ENCODE assay signal across 8 cellular contexts in the genomic region with DNA sequence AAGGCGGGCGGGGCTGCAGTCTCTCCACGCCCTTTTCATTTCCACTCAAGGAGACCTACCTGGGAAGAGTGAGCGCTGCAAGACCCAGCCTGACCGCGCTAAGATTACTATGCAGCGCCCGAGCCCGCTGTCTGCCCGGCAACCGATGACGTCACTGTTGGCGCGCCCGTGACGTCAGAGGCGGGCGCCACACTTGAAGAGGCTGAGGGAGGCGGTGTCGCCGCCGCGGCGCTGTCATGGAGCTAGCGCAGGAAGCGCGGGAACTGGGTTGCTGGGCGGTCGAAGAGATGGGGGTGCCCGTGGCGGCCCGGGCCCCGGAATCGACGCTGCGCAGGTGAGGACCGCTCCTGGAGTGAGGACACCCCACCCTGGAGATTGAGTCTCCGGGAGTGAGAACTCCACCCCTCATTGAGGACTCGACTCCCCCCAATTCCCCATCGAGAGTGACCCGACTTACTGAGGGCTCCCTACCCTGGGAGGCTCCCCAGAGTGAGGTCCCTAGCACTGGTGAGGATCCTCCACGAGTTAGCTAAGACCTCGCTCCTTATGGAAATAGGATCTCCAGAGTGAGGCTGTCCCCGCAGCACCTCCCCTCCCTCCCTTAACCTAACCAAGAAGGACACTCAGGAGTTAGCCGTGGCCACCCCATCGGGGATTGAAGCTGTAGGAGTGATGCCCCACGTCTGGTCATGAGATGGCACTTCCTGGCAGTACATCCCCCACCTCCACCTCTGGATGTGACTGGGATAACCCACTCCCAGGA. TPM values are rescaled to one million over a fixed set of nuclear protein-coding genes. Genes with fewer than 3 reads are reported as not detected.
DNase-seq lines count a peak whose midpoint lies in the region; ATAC-seq and TF ChIP-seq lines count a peak whose summit lies in the region.

A gene with protein sequence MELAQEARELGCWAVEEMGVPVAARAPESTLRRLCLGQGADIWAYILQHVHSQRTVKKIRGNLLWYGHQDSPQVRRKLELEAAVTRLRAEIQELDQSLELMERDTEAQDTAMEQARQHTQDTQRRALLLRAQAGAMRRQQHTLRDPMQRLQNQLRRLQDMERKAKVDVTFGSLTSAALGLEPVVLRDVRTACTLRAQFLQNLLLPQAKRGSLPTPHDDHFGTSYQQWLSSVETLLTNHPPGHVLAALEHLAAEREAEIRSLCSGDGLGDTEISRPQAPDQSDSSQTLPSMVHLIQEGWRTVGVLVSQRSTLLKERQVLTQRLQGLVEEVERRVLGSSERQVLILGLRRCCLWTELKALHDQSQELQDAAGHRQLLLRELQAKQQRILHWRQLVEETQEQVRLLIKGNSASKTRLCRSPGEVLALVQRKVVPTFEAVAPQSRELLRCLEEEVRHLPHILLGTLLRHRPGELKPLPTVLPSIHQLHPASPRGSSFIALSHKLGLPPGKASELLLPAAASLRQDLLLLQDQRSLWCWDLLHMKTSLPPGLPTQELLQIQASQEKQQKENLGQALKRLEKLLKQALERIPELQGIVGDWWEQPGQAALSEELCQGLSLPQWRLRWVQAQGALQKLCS (plus strand): TSS at position 177 of the 763 bp plus-strand sequence. CDS start 60 bp downstream, at position 237.

- no peaks in the 10 kb centered on the region for H3K9me3 ChIP-seq in mucosa of rectum (ENCODE audit: control insufficient read depth in 2 of 2, low read length in 2 of 2)

- peak; percentile 60 for ATAC-seq in GM21619 (IDR thresholded peaks at IDR 0.05; ENCODE audit: unreplicated experiment)

- H3K9ac ChIP-seq in mucosa of rectum (ENCODE audit: low read depth in 1 of 2, low read length in 2 of 2), result peak within 1 kb of the TSS; percentile 79 to 82

- H3K4me3 ChIP-seq in epithelial cell of proximal tubule (ENCODE audit: low read depth, low read length) (peak within 1 kb of the TSS; percentile 76), mucosa of rectum (ENCODE audit: low read length in 2 of 2) (peak within 1 kb of the TSS; percentile 80 to 82)

- TF ChIP-seq CTCF in epithelial cell of proximal tubule (conservative IDR thresholded peaks at IDR 0.05; ENCODE audit: low read depth, low read length), result no peak

- H3K27ac ChIP-seq in mucosa of rectum (ENCODE audit: low read depth in 2 of 2, low read length in 2 of 2), result peak within 1 kb of the TSS in 1 of 2 donors; percentile 43

- DNase-seq in DMS153 (lab: John Stamatoyannopoulos, UW), result peak; percentile 88
- peak; percentile 72 for DNase-seq in KG1 (lab: John Stamatoyannopoulos, UW)
- peak; percentile 98 for DNase-seq in activated T-cell treated with anti-CD3 and anti-CD28 coated beads, Interleukin-2, amount 50 U/mL, for 1 hour
- DNase-seq in epithelial cell of proximal tubule (ENCODE audit: low read depth), result no peak
- DNase-seq in stimulated activated CD8-positive, alpha-beta memory T cell treated with anti-CD3 and anti-CD28 coated beads, Interleukin-4, amount 100 ng/mL, for 4 hours (ENCODE audit: low read depth in 2 of 2, low spot score in 1 of 2), result peak; percentile 87 to 94

- peaks cover 2 to 4% of the 10 kb centered on the region in 2 donors for H3K36me3 ChIP-seq in mucosa of rectum (ENCODE audit: control insufficient read depth in 2 of 2, insufficient read depth in 2 of 2, low read length in 2 of 2)

- H3K27me3 ChIP-seq in mucosa of rectum (ENCODE audit: control insufficient read depth in 2 of 2, insufficient read depth in 2 of 2, low read length in 2 of 2), result no peaks in the 10 kb centered on the region

- peaks cover 5 to 12% of the 10 kb centered on the region in 2 donors for H3K4me1 ChIP-seq in mucosa of rectum (ENCODE audit: control insufficient read depth in 2 of 2, insufficient read depth in 2 of 2, low read length in 2 of 2)

TF ChIP-seq in PFSK-1, 5 proteins besides CTCF, POLR2A, EP300 and RAD21:
- TF ChIP-seq, protein P1, sequence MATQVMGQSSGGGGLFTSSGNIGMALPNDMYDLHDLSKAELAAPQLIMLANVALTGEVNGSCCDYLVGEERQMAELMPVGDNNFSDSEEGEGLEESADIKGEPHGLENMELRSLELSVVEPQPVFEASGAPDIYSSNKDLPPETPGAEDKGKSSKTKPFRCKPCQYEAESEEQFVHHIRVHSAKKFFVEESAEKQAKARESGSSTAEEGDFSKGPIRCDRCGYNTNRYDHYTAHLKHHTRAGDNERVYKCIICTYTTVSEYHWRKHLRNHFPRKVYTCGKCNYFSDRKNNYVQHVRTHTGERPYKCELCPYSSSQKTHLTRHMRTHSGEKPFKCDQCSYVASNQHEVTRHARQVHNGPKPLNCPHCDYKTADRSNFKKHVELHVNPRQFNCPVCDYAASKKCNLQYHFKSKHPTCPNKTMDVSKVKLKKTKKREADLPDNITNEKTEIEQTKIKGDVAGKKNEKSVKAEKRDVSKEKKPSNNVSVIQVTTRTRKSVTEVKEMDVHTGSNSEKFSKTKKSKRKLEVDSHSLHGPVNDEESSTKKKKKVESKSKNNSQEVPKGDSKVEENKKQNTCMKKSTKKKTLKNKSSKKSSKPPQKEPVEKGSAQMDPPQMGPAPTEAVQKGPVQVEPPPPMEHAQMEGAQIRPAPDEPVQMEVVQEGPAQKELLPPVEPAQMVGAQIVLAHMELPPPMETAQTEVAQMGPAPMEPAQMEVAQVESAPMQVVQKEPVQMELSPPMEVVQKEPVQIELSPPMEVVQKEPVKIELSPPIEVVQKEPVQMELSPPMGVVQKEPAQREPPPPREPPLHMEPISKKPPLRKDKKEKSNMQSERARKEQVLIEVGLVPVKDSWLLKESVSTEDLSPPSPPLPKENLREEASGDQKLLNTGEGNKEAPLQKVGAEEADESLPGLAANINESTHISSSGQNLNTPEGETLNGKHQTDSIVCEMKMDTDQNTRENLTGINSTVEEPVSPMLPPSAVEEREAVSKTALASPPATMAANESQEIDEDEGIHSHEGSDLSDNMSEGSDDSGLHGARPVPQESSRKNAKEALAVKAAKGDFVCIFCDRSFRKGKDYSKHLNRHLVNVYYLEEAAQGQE (IDR thresholded peaks at IDR 0.05; ENCODE audit: insufficient read depth in 1 of 2, low read depth in 2 of 2, low read length in 2 of 2), result no peak
- TF ChIP-seq FOXP2 (optimal IDR thresholded peaks at IDR 0.05; ENCODE audit: borderline replicate concordance, extremely low read depth, extremely low read length, insufficient read depth) (peak; percentile 79), POLR2AphosphoS5 (IDR thresholded peaks at IDR 0.05; ENCODE audit: low read depth, low read length) (peak; percentile 85), SIN3A (IDR thresholded peaks at IDR 0.05; ENCODE audit: borderline replicate concordance, insufficient read depth, low read length) (peak; percentile 60; the same call in 1 of the 2 replicates), TAF1 (IDR thresholded peaks at IDR 0.05; ENCODE audit: borderline replicate concordance, insufficient read depth, low read length) (0 out of 2 replicates have a peak, but pooled peaks have one; percentile 65)

RNA-seq across cellular contexts. Expression of the gene that starts here (rescaled TPM):
- polyA plus RNA-seq in PFSK-1 (2012; ENCODE audit: insufficient read length, low read depth), result 18.3 TPM
- total RNA-seq in epithelial cell of proximal tubule, result 19.2 and 19.7 TPM in 2 replicates
